In the genomic region with DNA sequence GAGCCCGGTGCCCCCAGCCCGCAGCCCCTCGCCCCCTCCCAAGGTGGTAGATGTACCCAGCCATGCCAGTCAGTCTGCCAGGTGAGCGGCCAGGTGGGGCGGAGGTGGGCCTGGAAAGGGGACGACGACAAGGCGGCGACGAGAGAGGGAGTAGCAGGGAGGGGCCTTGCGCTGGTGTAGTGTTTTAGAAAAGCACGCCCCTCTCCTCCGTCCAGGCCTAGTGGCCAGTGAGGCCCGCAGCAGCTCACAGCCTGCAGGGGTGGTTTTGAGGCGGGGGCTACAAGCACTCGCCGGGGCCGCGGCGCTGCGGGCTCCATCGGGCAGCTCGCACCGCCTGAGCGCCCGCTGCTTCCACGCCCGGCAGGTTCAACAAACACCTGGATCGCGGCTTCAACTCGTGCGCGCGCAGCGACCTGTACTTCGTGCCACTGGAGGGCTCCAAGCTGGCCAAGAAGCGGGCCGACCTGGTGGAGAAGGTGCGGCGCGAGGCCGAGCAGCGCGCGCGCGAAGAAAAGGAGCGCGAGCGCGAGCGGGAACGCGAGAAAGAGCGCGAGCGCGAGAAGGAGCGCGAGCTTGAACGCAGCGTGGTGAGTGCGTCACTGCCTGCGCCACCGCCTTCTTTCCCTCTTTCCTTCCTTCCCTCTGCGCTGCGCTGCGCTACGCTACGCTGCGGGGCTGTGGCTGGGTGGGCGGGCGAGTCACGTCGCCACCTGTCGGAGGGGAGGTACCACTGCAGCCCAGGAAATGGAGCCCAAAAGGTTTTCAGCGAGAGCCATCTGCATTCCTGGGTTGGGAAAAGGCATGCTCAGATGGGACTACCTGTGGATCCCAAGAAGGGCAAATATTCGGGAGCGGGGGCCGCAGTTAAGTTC, we compare ENCODE assay signal across 8 cellular contexts. TPM values are rescaled to one million over a fixed set of nuclear protein-coding genes. Genes with fewer than 3 reads are reported as not detected.
DNase-seq lines count a peak whose midpoint lies in the region; ATAC-seq and TF ChIP-seq lines count a peak whose summit lies in the region.

No MANE protein-coding gene starts in this region.

- no peaks in the 10 kb centered on the region for H3K9me3 Mint-ChIP-seq in activated naive CD8-positive, alpha-beta T cell treated with anti-CD3 and anti-CD28 coated beads for 36 hours
- H3K9me3 Mint-ChIP-seq in osteocyte (ENCODE audit: unreplicated experiment): no peaks in the 10 kb centered on the region

- peak; percentile 19 for TF ChIP-seq CTCF in GM12801 (IDR thresholded peaks at IDR 0.05; ENCODE audit: extremely low read depth, insufficient read length)
- peak; percentile 93 for TF ChIP-seq CTCF in osteocyte (IDR thresholded peaks at IDR 0.05)
- TF ChIP-seq CTCF in thyroid gland (IDR thresholded peaks at IDR 0.05): peak; percentile 89 to 98 (median 94)

- peaks cover 52% of the 10 kb centered on the region for H3K4me1 Mint-ChIP-seq in activated naive CD8-positive, alpha-beta T cell treated with anti-CD3 and anti-CD28 coated beads for 36 hours
- peaks cover 45% of the 10 kb centered on the region for H3K4me1 Mint-ChIP-seq in osteocyte (ENCODE audit: unreplicated experiment)

- no peaks in the 10 kb centered on the region for H3K9me3 ChIP-seq in thyroid gland

- TF ChIP-seq POLR2A in thyroid gland (IDR thresholded peaks at IDR 0.05): peak in 1 of 2 donors; percentile 86

- DNase-seq in NCI-H1105 (lab: John Stamatoyannopoulos, UW): peak; percentile 97
- peak; percentile 54 for DNase-seq in SKM-1 (lab: John Stamatoyannopoulos, UW; ENCODE audit: unreplicated experiment)
- DNase-seq in activated naive CD8-positive, alpha-beta T cell treated with anti-CD3 and anti-CD28 coated beads for 36 hours: peak; percentile 94
- DNase-seq in glomerular visceral epithelial cell (ENCODE audit: extremely low spot score): peak; percentile 91
- DNase-seq in osteocyte (ENCODE audit: extremely low spot score, unreplicated experiment): peak; percentile 97
- DNase-seq in thyroid gland: peak; percentile 94

- 0 to 2% methylated on average over 30 to 41 of the region's 80 CpGs for WGBS in thyroid gland, 2 donors

- no peaks in the 10 kb centered on the region for H3K27me3 Mint-ChIP-seq in activated naive CD8-positive, alpha-beta T cell treated with anti-CD3 and anti-CD28 coated beads for 36 hours
- no peaks in the 10 kb centered on the region for H3K27me3 Mint-ChIP-seq in osteocyte (ENCODE audit: unreplicated experiment)

- peak overlapping the region; percentile 96 for H3K4me3 Mint-ChIP-seq in activated naive CD8-positive, alpha-beta T cell treated with anti-CD3 and anti-CD28 coated beads for 36 hours
- H3K4me3 Mint-ChIP-seq in osteocyte (ENCODE audit: unreplicated experiment): peak overlapping the region; percentile 78

- H3K27ac ChIP-seq in thyroid gland: peak overlapping the region; percentile 90 to 96 (median 93)

- H3K27me3 ChIP-seq in thyroid gland: no peaks in the 10 kb centered on the region

- H3K4me1 ChIP-seq in thyroid gland: peaks cover 20 to 39% of the 10 kb centered on the region in 2 donors

- ATAC-seq in HG02610 (IDR thresholded peaks at IDR 0.05; ENCODE audit: unreplicated experiment): peak; percentile 88

- peaks cover 33% of the 10 kb centered on the region in 2 donors for H3K36me3 ChIP-seq in thyroid gland

- peak overlapping the region; percentile 99 for H3K27ac Mint-ChIP-seq in activated naive CD8-positive, alpha-beta T cell treated with anti-CD3 and anti-CD28 coated beads for 36 hours
- peak overlapping the region; percentile 82 for H3K27ac Mint-ChIP-seq in osteocyte (ENCODE audit: unreplicated experiment)

- intact Hi-C loops in thyroid gland (cut with DNase I): loop anchor here (2.0 kb wide), 1 partner anchor 69 kb away; no protein-coding TSS in a partner anchor

- H3K36me3 Mint-ChIP-seq in activated naive CD8-positive, alpha-beta T cell treated with anti-CD3 and anti-CD28 coated beads for 36 hours: peaks cover 40% of the 10 kb centered on the region
- H3K36me3 Mint-ChIP-seq in osteocyte (ENCODE audit: unreplicated experiment): peaks cover 32% of the 10 kb centered on the region

- H3K4me3 ChIP-seq in thyroid gland (replicated peaks in 1 of 3): peak overlapping the region in 2 of 3 donors; percentile 16 to 46

RNA-seq across cellular contexts. Expression of a gene that starts 5.9 kb away (rescaled TPM):
- total RNA-seq in activated naive CD8-positive, alpha-beta T cell treated with anti-CD3 and anti-CD28 coated beads for 36 hours: not detected
- total RNA-seq in osteocyte: not detected in 2 replicates
- total RNA-seq in thyroid gland: not detected

RNA-seq across cellular contexts. Expression of a gene that starts 6.1 kb away (rescaled TPM):
- total RNA-seq in activated naive CD8-positive, alpha-beta T cell treated with anti-CD3 and anti-CD28 coated beads for 36 hours: 100 to 1,000 TPM; 203 to 208 TPM
- total RNA-seq in osteocyte (287 and 309 TPM in 2 replicates), thyroid gland (100 to 1,000 TPM; 344 to 666 (median 383) TPM)

RNA-seq across cellular contexts. Expression of a gene that starts 10.0 kb away (rescaled TPM):
- total RNA-seq in activated naive CD8-positive, alpha-beta T cell treated with anti-CD3 and anti-CD28 coated beads for 36 hours: 10 to 100 TPM; 27.6 to 28.5 TPM
- total RNA-seq in osteocyte (117 and 123 TPM in 2 replicates), thyroid gland (100 to 1,000 TPM in 1 of 4 donors, 10 to 100 TPM in 3; 53.3 to 100 (median 84.9) TPM)

RNA-seq across cellular contexts. Expression of a gene that starts 13.4 kb away (rescaled TPM):
- total RNA-seq in activated naive CD8-positive, alpha-beta T cell treated with anti-CD3 and anti-CD28 coated beads for 36 hours: 100 to 1,000 TPM; 457 to 467 TPM
- 0.29 and 0.94 TPM in 2 replicates for total RNA-seq in osteocyte
- total RNA-seq in thyroid gland: 10 to 100 TPM; 21.7 to 32.3 (median 31.4) TPM

RNA-seq across cellular contexts. Expression of a gene that starts 23.3 kb away (rescaled TPM):
- 100 to 1,000 TPM; 140 to 141 TPM for total RNA-seq in activated naive CD8-positive, alpha-beta T cell treated with anti-CD3 and anti-CD28 coated beads for 36 hours
- total RNA-seq in osteocyte (21.5 and 24.1 TPM in 2 replicates), thyroid gland (10 to 100 TPM; 13.0 to 25.3 (median 19.8) TPM)

Comparison
In these comparisons a context has a peak if more than half of its experiments do, and no peak if none do; other contexts are left out.
1. Peak in every context shown above with its lines: DNase-seq, ATAC-seq, H3K4me3 ChIP-seq and H3K27ac ChIP-seq.
2. CTCF ChIP-seq: peak in every context shown above with its lines; median percentile 94 in thyroid gland; 93 in osteocyte; 19 in GM12801.